In the genomic region with DNA sequence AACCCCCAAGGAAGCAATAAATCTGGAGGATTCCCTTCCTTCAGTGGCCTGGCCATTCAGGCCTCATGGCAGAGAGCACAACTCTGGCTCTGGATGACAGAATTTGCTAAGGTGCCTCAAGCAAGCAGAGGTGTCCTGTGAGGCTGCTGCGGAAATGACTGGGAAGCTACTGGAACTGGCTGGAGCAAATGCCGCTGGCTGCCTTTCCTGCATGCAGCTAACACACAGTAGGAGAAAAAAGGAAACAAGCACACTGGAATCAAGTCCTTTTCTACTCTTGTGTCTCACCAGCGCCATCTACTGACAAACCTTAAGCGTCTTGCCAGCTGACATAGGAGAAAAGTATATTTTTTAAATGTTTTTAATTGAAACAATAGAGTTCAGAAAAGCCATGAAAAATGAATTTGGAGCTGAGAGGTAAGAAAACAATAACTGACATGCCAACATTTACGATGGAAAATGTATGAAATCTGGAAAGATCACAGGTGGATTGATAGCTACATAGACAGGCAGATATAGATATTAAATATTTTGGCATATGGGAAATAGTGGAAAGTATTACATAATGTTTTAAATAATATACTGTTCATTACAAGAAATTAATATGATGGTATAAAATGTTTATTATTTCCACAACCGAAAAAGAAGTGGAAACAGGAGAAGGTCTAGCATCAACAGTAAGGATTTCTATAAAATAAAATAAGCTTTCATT, we compare ENCODE assay signal across 7 cellular contexts.
DNase-seq lines count a peak whose midpoint lies in the region; ATAC-seq and TF ChIP-seq lines count a peak whose summit lies in the region.

No MANE protein-coding gene starts in this region.

- no peaks in the 10 kb centered on the region for H3F3A ChIP-seq in OCI-LY1 (ENCODE audit: insufficient read depth, low read length)

- ATAC-seq in GM21526 (IDR thresholded peaks at IDR 0.05; ENCODE audit: low FRiP score, unreplicated experiment) (peak; percentile 78), lung (ENCODE audit: insufficient read depth, low FRiP score) (no peak)

- H3K9me2 ChIP-seq in OCI-LY1 (ENCODE audit: low read depth, low read length) = no peaks in the 10 kb centered on the region

- H3K9me3 ChIP-seq in OCI-LY1 (ENCODE audit: low read length) = no peaks in the 10 kb centered on the region
- no peaks in the 10 kb centered on the region for H3K9me3 ChIP-seq in lung (ENCODE audit: control insufficient read depth in 2 of 2, insufficient read depth in 1 of 2, low read length in 1 of 2)

- TF ChIP-seq CTCF in KMS-11 (conservative IDR thresholded peaks at IDR 0.05; ENCODE audit: low read depth, low read length) (peak; percentile 95), OCI-LY1 (IDR thresholded peaks at IDR 0.05; ENCODE audit: low read length) (peak; percentile 98), lung (IDR thresholded peaks at IDR 0.05; ENCODE audit: control extremely low read depth, extremely low read depth) (peak; percentile 13)

- H3K79me2 ChIP-seq in KMS-11 (ENCODE audit: insufficient read depth, low read depth) = no peaks in the 10 kb centered on the region
- H3K79me2 ChIP-seq in OCI-LY1 (ENCODE audit: insufficient read depth, low read length) = no peaks in the 10 kb centered on the region

- no peak overlapping the region for H3K27ac ChIP-seq in KMS-11
- no peak overlapping the region for H3K27ac ChIP-seq in OCI-LY1 (ENCODE audit: low read depth, low read length, poor library complexity, severe bottlenecking)
- H3K27ac ChIP-seq in lung (ENCODE audit: low read depth in 1 of 2, low read length in 1 of 2) = no peak overlapping the region

- H3K27me3 ChIP-seq in KMS-11 (ENCODE audit: insufficient read depth, low read depth) (no peaks in the 10 kb centered on the region), OCI-LY1 (ENCODE audit: insufficient read depth, low read length) (no peaks in the 10 kb centered on the region), lung (ENCODE audit: control insufficient read depth, insufficient read depth) (no peaks in the 10 kb centered on the region)

- peak; percentile 5 for DNase-seq in GDM1 (lab: John Stamatoyannopoulos, UW)
- peak; percentile 95 for DNase-seq in cerebellar cortex (ENCODE audit: low spot score)
- no peak for DNase-seq in lung (ENCODE audit: low spot score)
- DNase-seq in activated effector memory CD4-positive, alpha-beta T cell treated with anti-CD3 and anti-CD28 coated beads, Interleukin-2, amount 50 U/mL, for 16 hours = no peak

- no peak overlapping the region for H3K4me3 ChIP-seq in KMS-11 (IDR thresholded peaks at IDR 0.05; ENCODE audit: insufficient read depth, low read depth, low read length)
- H3K4me3 ChIP-seq in OCI-LY1 (ENCODE audit: low read depth, low read length, poor library complexity, severe bottlenecking) = no peak overlapping the region
- H3K4me3 ChIP-seq in lung = no peak overlapping the region

- H4K20me1 ChIP-seq in KMS-11 (ENCODE audit: insufficient read depth) (no peaks in the 10 kb centered on the region), OCI-LY1 (ENCODE audit: insufficient read depth, low read length) (no peaks in the 10 kb centered on the region)

- H3K4me2 ChIP-seq in KMS-11 (0 out of 2 replicates have a peak overlapping the region, but pooled peaks have one; percentile 9), OCI-LY1 (ENCODE audit: low read length) (no peak overlapping the region)

- WGBS in lung, 2 donors = 12 to 14% methylated on average over 6 of the region's 6 CpGs

- peak overlapping the region; percentile 84 for H2AFZ ChIP-seq in KMS-11 (ENCODE audit: low read depth)
- no peak overlapping the region for H2AFZ ChIP-seq in OCI-LY1 (ENCODE audit: low read length)

- H3K4me1 ChIP-seq in KMS-11 (ENCODE audit: low read depth, poor library complexity, severe bottlenecking) (peaks cover 6% of the 10 kb centered on the region), OCI-LY1 (ENCODE audit: insufficient read depth, low read length, severe bottlenecking) (no peaks in the 10 kb centered on the region), lung (ENCODE audit: control insufficient read depth in 2 of 2, insufficient read depth in 2 of 2, low read length in 2 of 2) (no peaks in the 10 kb centered on the region)

- H3K9ac ChIP-seq in KMS-11 (no peak overlapping the region), OCI-LY1 (ENCODE audit: low read length) (no peak overlapping the region)

- H3K36me3 ChIP-seq in KMS-11 (ENCODE audit: insufficient read depth) (no peaks in the 10 kb centered on the region), OCI-LY1 (ENCODE audit: insufficient read depth, low read length) (no peaks in the 10 kb centered on the region), lung (ENCODE audit: control insufficient read depth in 2 of 2, insufficient read depth in 2 of 2, low read length in 2 of 2) (no peaks in the 10 kb centered on the region)

Comparison
In these comparisons a context has a peak if more than half of its experiments do, and no peak if none do; other contexts are left out.
1. DNase-seq: peak in GDM1 (single experiment) and cerebellar cortex (single experiment); none in lung (single experiment) and activated effector memory CD4-positive, alpha-beta T cell treated with anti-CD3 and anti-CD28 coated beads, Interleukin-2, amount 50 U/mL, for 16 hours (single experiment).
2. CTCF ChIP-seq: peak in every context shown above with its lines; median percentile 98 in OCI-LY1; 95 in KMS-11; 13 in lung.